ENCODE assay signal across 20 cellular contexts in the genomic region with DNA sequence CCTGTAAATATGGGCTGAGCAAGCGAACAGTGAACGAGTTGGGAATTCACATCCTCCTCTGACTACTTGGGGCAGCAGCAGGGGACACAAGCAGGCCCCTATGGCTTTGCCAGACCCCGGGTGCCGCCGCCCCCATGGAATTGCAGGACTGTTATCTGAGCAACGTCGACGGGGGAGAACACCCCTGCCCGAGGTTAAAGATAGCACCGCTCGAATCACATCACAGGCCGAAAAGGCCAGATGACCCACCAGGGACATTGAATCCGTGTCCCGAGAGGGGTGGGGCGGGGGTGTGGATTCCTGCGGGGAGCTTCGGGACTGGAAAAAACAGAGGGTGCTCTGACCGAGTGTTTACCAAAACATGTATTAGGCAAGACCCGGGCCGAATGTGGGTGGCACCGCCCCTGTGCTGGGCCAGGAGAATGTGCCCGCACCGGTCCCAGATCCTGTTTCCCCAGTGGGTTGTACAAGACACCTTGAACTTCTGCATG. TPM values are rescaled to one million over a fixed set of nuclear protein-coding genes. Genes with fewer than 3 reads are reported as not detected.
DNase-seq lines count a peak whose midpoint lies in the region; TF ChIP-seq lines count a peak whose summit lies in the region.
"Had no signal": no experiment of that assay in that cellular context is flagged by ENCODE, and none has a peak within 500 bp of the region (broad histone marks: within the 10 kb centered on the region; RNA-seq: fewer than 3 reads in every experiment).

No MANE protein-coding gene starts in this region.

- H3K9me3 Mint-ChIP-seq in Calu3 (ENCODE audit: low read depth, unreplicated experiment), result no peaks in the 10 kb centered on the region
- H3K9me3 Mint-ChIP-seq: activated B cell treated with CpG ODN at 0.5 μM for 24 hours; central memory CD8-positive, alpha-beta T cell; natural killer cell had no signal

- H3K79me2 ChIP-seq in hepatocyte, result peaks cover 11% of the 10 kb centered on the region

- peak overlapping the region; percentile 51 for H3K27ac ChIP-seq in hepatocyte
- H3K27ac ChIP-seq in prostate gland, result peak overlapping the region; percentile 87 to 91
- H3K27ac ChIP-seq in adrenal gland, result no peak overlapping the region
- H3K27ac ChIP-seq: GM23248, uterus had no signal

- WGBS in hepatocyte (ENCODE audit: low lambda C conversion rate, missing lambda C conversion rate), result 61% methylated on average over 11 of the region's 23 CpGs
- WGBS in prostate gland, result 44% methylated on average over 23 of the region's 23 CpGs
- WGBS in adrenal gland, 4 donors, result 49 to 76% (median 61%) methylated on average over 9 to 23 of the region's 23 CpGs

- no peak overlapping the region for H3K27ac Mint-ChIP-seq in Calu3 (ENCODE audit: unreplicated experiment)
- H3K27ac Mint-ChIP-seq: activated B cell treated with CpG ODN at 0.5 μM for 24 hours, natural killer cell, progenitor cell of endocrine pancreas, T-helper 17 cell had no signal

- H3K4me3 ChIP-seq in hepatocyte, result no peak overlapping the region
- H3K4me3 ChIP-seq in prostate gland, result no peak overlapping the region
- H3K4me3 ChIP-seq in adrenal gland, result no peak overlapping the region
- H3K4me3 ChIP-seq: GM23248, uterus had no signal

- peaks cover 7% of the 10 kb centered on the region for H3K36me3 Mint-ChIP-seq in Calu3 (ENCODE audit: insufficient read depth, unreplicated experiment)
- H3K36me3 Mint-ChIP-seq: natural killer cell had no signal

- intact Hi-C loops in Calu3 (cut with micrococcal nuclease; ENCODE audit: unreplicated experiment) (loop anchor here (10.0 kb wide), 1 partner anchor 54 kb away; no protein-coding TSS in a partner anchor), prostate gland (cut with DNase I) (no loop called here), adrenal gland (cut with DNase I) (loop anchor here (5.0 to 10.0 kb wide), 2 partner anchors 54 to 68 kb away; no protein-coding TSS in a partner anchor)

- H4K20me1 ChIP-seq in hepatocyte (ENCODE audit: insufficient read depth, poor library complexity, severe bottlenecking), result no peaks in the 10 kb centered on the region

- H3K4me2 ChIP-seq in hepatocyte, result no peak overlapping the region

- TF ChIP-seq CTCF in Calu3 (IDR thresholded peaks at IDR 0.05; ENCODE audit: unreplicated experiment) (no peak), hepatocyte (IDR thresholded peaks at IDR 0.05; ENCODE audit: poor library complexity) (no peak), prostate gland (IDR thresholded peaks at IDR 0.05) (no peak), adrenal gland (IDR thresholded peaks at IDR 0.05) (no peak)

- no peaks in the 10 kb centered on the region for H3K27me3 Mint-ChIP-seq in Calu3 (ENCODE audit: unreplicated experiment)
- H3K27me3 Mint-ChIP-seq: activated B cell treated with CpG ODN at 0.5 μM for 24 hours; central memory CD8-positive, alpha-beta T cell; progenitor cell of endocrine pancreas; T-helper 17 cell had no signal

- no TSS peak for BruUV-seq in Calu3 (replicated peaks; lab: Mats Ljungman, UMichigan)

- H3K27me3 ChIP-seq in hepatocyte, result no peaks in the 10 kb centered on the region
- H3K27me3 ChIP-seq in prostate gland (replicated peaks; ENCODE audit: insufficient read depth), result no peaks in the 10 kb centered on the region
- no peaks in the 10 kb centered on the region for H3K27me3 ChIP-seq in adrenal gland
- H3K27me3 ChIP-seq: uterus had no signal

- H3K36me3 ChIP-seq in hepatocyte (replicated peaks; ENCODE audit: insufficient read depth, low read depth), result no peaks in the 10 kb centered on the region
- H3K36me3 ChIP-seq in prostate gland, result no peaks in the 10 kb centered on the region
- peaks cover 0 to 4% of the 10 kb centered on the region in 2 donors for H3K36me3 ChIP-seq in adrenal gland (replicated peaks in 1 of 2)
- H3K36me3 ChIP-seq: uterus had no signal

- H3K4me1 Mint-ChIP-seq in Calu3 (ENCODE audit: low read depth, unreplicated experiment), result no peaks in the 10 kb centered on the region

- H3K4me3 Mint-ChIP-seq in Calu3 (ENCODE audit: low read depth, unreplicated experiment), result no peak overlapping the region
- H3K4me3 Mint-ChIP-seq: activated B cell treated with CpG ODN at 0.5 μM for 24 hours; central memory CD8-positive, alpha-beta T cell; natural killer cell; T-helper 17 cell had no signal

- DNase-seq in Calu3 (peak; percentile 86), T47D (ENCODE audit: low read depth in 1 of 2, low spot score in 1 of 2) (peak; percentile 49 to 97), hepatocyte (ENCODE audit: low spot score) (peak; percentile 44), prostate gland (ENCODE audit: low spot score) (peak; percentile 97), T-helper 2 cell (no peak), adrenal gland (no peak)
- DNase-seq in activated CD8-positive, alpha-beta memory T cell treated with anti-CD3 and anti-CD28 coated beads for 24 hours, result no peak
- DNase-seq in activated CD4-positive, alpha-beta T cell treated with anti-CD3 and anti-CD28 coated beads, Interleukin-2, amount 50 U/mL, for 4 hours, result no peak
- DNase-seq: activated B cell treated with CpG ODN at 0.5 μM for 24 hours; DMS79; GM23248; mesenchymal stem cell; natural killer cell; NCI-H1694 treated with DMSO at 0.1 percent for 48 hours; NCI-H345; stimulated activated naive CD4-positive, alpha-beta T cell treated with Interleukin-2 at 50 U/mL for 16 hours; T-helper 17 cell; uterus had no signal

- in situ Hi-C loops in T47D (cut with HindIII; ENCODE audit: low pct_unique_long_range_greater_than_20kb, low sequenced_read_pairs), result no loop called here

- H3K9me2 ChIP-seq in hepatocyte (replicated peaks; ENCODE audit: insufficient read depth), result no peaks in the 10 kb centered on the region

- CTCF ChIA-PET in Calu3 (lab: Charles Lee), result interaction anchor here (1.3 kb wide), 1 partner anchor 9 kb away, joined by 9 read pairs; the partner anchor contains the start of gene FEM1A

- H2AFZ ChIP-seq in hepatocyte, result no peak overlapping the region
- H2AFZ ChIP-seq: GM23248 had no signal

- no peaks in the 10 kb centered on the region for H3K9me3 ChIP-seq in hepatocyte (ENCODE audit: low read depth)
- no peaks in the 10 kb centered on the region for H3K9me3 ChIP-seq in prostate gland
- H3K9me3 ChIP-seq in adrenal gland (replicated peaks in 1 of 3), result no peaks in the 10 kb centered on the region
- H3K9me3 ChIP-seq: uterus had no signal

- no peaks in the 10 kb centered on the region for H3K4me1 ChIP-seq in hepatocyte (ENCODE audit: insufficient read depth)
- no peaks in the 10 kb centered on the region for H3K4me1 ChIP-seq in prostate gland (replicated peaks)
- H3K4me1 ChIP-seq in adrenal gland (replicated peaks in 1 of 2), result peaks cover 0 to 9% of the 10 kb centered on the region in 2 donors
- H3K4me1 ChIP-seq: uterus had no signal

- TF ChIP-seq POLR2A in prostate gland (IDR thresholded peaks at IDR 0.05), result no peak
- TF ChIP-seq POLR2A in adrenal gland (IDR thresholded peaks at IDR 0.05), result no peak

RNA-seq across cellular contexts. Expression of gene FEM1A, which starts 9.1 kb away (rescaled TPM):
- total RNA-seq in Calu3 (2022) (8.8 and 10.2 TPM in 2 replicates), hepatocyte (8.3 and 9.2 TPM in 2 replicates), prostate gland (10 to 100 TPM; 20.7 to 30.4 TPM), adrenal gland (10 to 100 TPM; 11.0 to 25.8 (median 18.1) TPM)
- polyA plus RNA-seq in hepatocyte (1.2 and 1.3 TPM in 2 replicates), adrenal gland (1 to 10 TPM; 3.6 to 5.9 (median 4.3) TPM)

RNA-seq across cellular contexts. Expression of gene TICAM1, which starts 30.9 kb away (rescaled TPM):
- 13.5 and 15.8 TPM in 2 replicates for total RNA-seq in Calu3 (2022)
- 3.7 and 5.0 TPM in 2 replicates for total RNA-seq in hepatocyte
- polyA plus RNA-seq in hepatocyte, result 20.5 and 21.3 TPM in 2 replicates
- total RNA-seq in prostate gland, result 1 to 10 TPM; 8.3 to 9.1 TPM
- 10 to 100 TPM in 1 of 8 donors, 1 to 10 TPM in 7; 1.9 to 12.0 (median 6.8) TPM for total RNA-seq in adrenal gland
- 1 to 10 TPM; 1.9 to 9.3 (median 7.4) TPM for polyA plus RNA-seq in adrenal gland

Comparison
In these comparisons a context has a peak if more than half of its experiments do, and no peak if none do; other contexts are left out.
1. DNase-seq: peak in Calu3 (single experiment), T47D (2 of 2), hepatocyte (single experiment) and prostate gland (single experiment); none in activated CD8-positive, alpha-beta memory T cell treated with anti-CD3 and anti-CD28 coated beads for 24 hours (single experiment), activated CD4-positive, alpha-beta T cell treated with anti-CD3 and anti-CD28 coated beads, Interleukin-2, amount 50 U/mL, for 4 hours (0 of 2), T-helper 2 cell (0 of 5) and adrenal gland (0 of 7).
2. H3K27ac ChIP-seq: peak in hepatocyte (single experiment) and prostate gland (2 of 2); none in adrenal gland (0 of 5).